Comparison of ENCODE assay signal across 1 cellular context in genomic region chr10:115844592-115844991, GRCh38.
TF ChIP-seq lines count a peak whose summit lies in the region.

No MANE protein-coding gene starts in this region.

TF ChIP-seq in SK-N-SH treated with all-trans-retinoic acid at 6 μM for 48 hours, 23 proteins besides CTCF, POLR2A, EP300 and RAD21 (continued from another document):
- 0 out of 2 replicates have a peak, but pooled peaks have one; percentile 28 for TF ChIP-seq CSRNP3 (CRISPR knock-in tag; IDR thresholded peaks at IDR 0.05)
- TF ChIP-seq ZC3H10 (CRISPR knock-in tag; IDR thresholded peaks at IDR 0.05): no peak
- TF ChIP-seq OSR1 (CRISPR knock-in tag; IDR thresholded peaks at IDR 0.05): no peak
- no peak for TF ChIP-seq POU6F1 (CRISPR knock-in tag; IDR thresholded peaks at IDR 0.05; ENCODE audit: borderline replicate concordance, low read depth)
- TF ChIP-seq CSDC2 (CRISPR knock-in tag; IDR thresholded peaks at IDR 0.05): no peak
- no peak for TF ChIP-seq ESRRG (CRISPR knock-in tag; IDR thresholded peaks at IDR 0.05)
- no peak for TF ChIP-seq ZNF565 (CRISPR knock-in tag; conservative IDR thresholded peaks at IDR 0.05; ENCODE audit: low read depth)
- 0 out of 2 replicates have a peak, but pooled peaks have one; percentile 38 for TF ChIP-seq GLIS3 (CRISPR knock-in tag; IDR thresholded peaks at IDR 0.05)
